ENCODE assay signal across 36 cellular contexts in the genomic region with DNA sequence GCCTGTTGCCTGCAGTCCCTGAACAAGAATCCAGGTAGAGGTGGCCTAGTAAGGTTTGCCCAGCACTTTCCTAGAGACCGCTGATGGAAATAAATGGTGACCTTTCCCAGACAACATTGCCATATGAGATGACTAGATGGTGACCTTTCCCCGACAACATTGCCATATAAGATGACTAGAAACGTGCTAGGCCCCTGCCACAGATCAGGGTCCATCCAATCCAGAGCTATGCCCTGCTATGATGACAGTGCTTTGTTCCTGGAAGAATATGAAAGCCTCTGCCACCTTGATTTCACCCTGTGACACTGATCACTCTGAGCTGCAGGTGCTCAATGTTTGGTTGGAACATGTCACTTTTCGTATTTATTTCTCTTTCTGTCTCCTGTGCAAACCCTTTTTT.
"Had no signal": no experiment of that assay in that cellular context is flagged by ENCODE, and none has a peak within 500 bp of the region (broad histone marks: within the 10 kb centered on the region; RNA-seq: fewer than 3 reads in every experiment).

No MANE protein-coding gene starts in this region.

- H3K36me3 ChIP-seq: ascending aorta, cardiac muscle cell, WERI-Rb-1 had no signal

- H3K27ac Mint-ChIP-seq: activated CD4-positive, alpha-beta memory T cell treated with anti-CD3 and anti-CD28 coated beads, Interleukin-2, amount 10 ng/mL, durations not matched to agents 7 days and 5 days; activated CD4-positive, alpha-beta T cell treated with anti-CD3 and anti-CD28 coated beads for 36 hours; activated CD4-positive, alpha-beta T cell treated with anti-CD3 and anti-CD28 coated beads, Interleukin-2, amount 10 ng/mL, durations not matched to agents 7 days and 5 days; activated CD8-positive, alpha-beta memory T cell treated with anti-CD3 and anti-CD28 coated beads, Interleukin-2, amount 10 ng/mL, durations not matched to agents 7 days and 5 days; activated CD8-positive, alpha-beta T cell treated with anti-CD3 and anti-CD28 coated beads, Interleukin-2, amount 10 ng/mL, durations not matched to agents 7 days and 5 days; activated naive CD4-positive, alpha-beta T cell treated with anti-CD3 and anti-CD28 coated beads, Interleukin-2, amount 10 ng/mL, durations not matched to agents 7 days and 5 days; activated naive CD4-positive, alpha-beta T cell treated with anti-CD3 and anti-CD28 coated beads, Interleukin-2, amount 50 U/mL, for 24 hours; activated naive CD8-positive, alpha-beta T cell; activated naive CD8-positive, alpha-beta T cell treated with anti-CD3 and anti-CD28 coated beads, Interleukin-2, amount 10 ng/mL, durations not matched to agents 7 days and 5 days; activated naive CD8-positive, alpha-beta T cell treated with anti-CD3 and anti-CD28 coated beads, Interleukin-2, amount 50 U/mL, for 24 hours; activated T-cell treated with anti-CD3 and anti-CD28 coated beads, Interleukin-2, amount 50 U/mL, for 24 hours; activated T-helper 2 cell treated with anti-CD3 and anti-CD28 coated beads, Interferon-gamma antibody, Interleukin-2, Interleukin-4, amounts not matched to agents 10 μg/mL and 5 μg/mL and 100 μg/mL, durations not matched to agents 14 hours and 24 hours and 36 hours; brain; T-helper 17 cell; WTC11 had no signal

- H3K4me3 ChIP-seq: ascending aorta, cardiac muscle cell had no signal

- H3K27ac ChIP-seq: ascending aorta, cardiac muscle cell, WERI-Rb-1 had no signal

- H3K27me3 ChIP-seq: ascending aorta, cardiac muscle cell had no signal

- DNase-seq: activated CD4-positive, alpha-beta memory T cell treated with anti-CD3 and anti-CD28 coated beads, Interleukin-2, amount 10 ng/mL, durations not matched to agents 7 days and 5 days; activated CD4-positive, alpha-beta T cell treated with anti-CD3 and anti-CD28 coated beads for 1 hour; activated CD4-positive, alpha-beta T cell treated with anti-CD3 and anti-CD28 coated beads for 36 hours; activated CD4-positive, alpha-beta T cell treated with anti-CD3 and anti-CD28 coated beads for 48 hours; activated CD4-positive, alpha-beta T cell treated with anti-CD3 and anti-CD28 coated beads, Interleukin-2, amount 10 ng/mL, durations not matched to agents 7 days and 5 days; activated CD4-positive, alpha-beta T cell treated with anti-CD3 and anti-CD28 coated beads, Interleukin-2, amount 50 U/mL, for 48 hours; activated CD4-positive, CD25-positive, alpha-beta regulatory T cell; activated CD8-positive, alpha-beta memory T cell treated with anti-CD3 and anti-CD28 coated beads for 24 hours; activated CD8-positive, alpha-beta memory T cell treated with anti-CD3 and anti-CD28 coated beads, Interleukin-2, amount 10 ng/mL, durations not matched to agents 7 days and 5 days; activated CD8-positive, alpha-beta memory T cell treated with anti-CD3 and anti-CD28 coated beads, Interleukin-2, amount 50 U/mL, for 48 hours; activated CD8-positive, alpha-beta T cell treated with anti-CD3 and anti-CD28 coated beads, Interleukin-2, amount 10 ng/mL, durations not matched to agents 7 days and 5 days; activated effector memory CD4-positive, alpha-beta T cell treated with Interleukin-2 at 50 U/mL for 16 hours; activated gamma-delta T cell; activated naive CD4-positive, alpha-beta T cell treated with anti-CD3 and anti-CD28 coated beads, Interleukin-2, amount 10 ng/mL, durations not matched to agents 7 days and 5 days; activated naive CD4-positive, alpha-beta T cell treated with Interleukin-2 at 50 U/mL for 16 hours; activated naive CD8-positive, alpha-beta T cell treated with anti-CD3 and anti-CD28 coated beads, Interleukin-2, amount 10 ng/mL, durations not matched to agents 7 days and 5 days; activated naive CD8-positive, alpha-beta T cell treated with anti-CD3 and anti-CD28 coated beads, Interleukin-2, amount 50 U/mL, for 24 hours; activated T-cell treated with anti-CD3 and anti-CD28 coated beads, Interleukin-2, amount 50 U/mL, for 24 hours; activated T-cell treated with anti-CD3 and anti-CD28 coated beads, Interleukin-2, amount 50 U/mL, for 48 hours; amygdala; anterior cingulate cortex; caudate nucleus; cerebellar nuclear complex; T-helper 17 cell; T1000 had no signal

- H3K4me1 ChIP-seq: ascending aorta had no signal

- H3K9me3 Mint-ChIP-seq: activated CD4-positive, alpha-beta T cell treated with anti-CD3 and anti-CD28 coated beads, Interleukin-2, amount 10 ng/mL, durations not matched to agents 7 days and 5 days; activated naive CD4-positive, alpha-beta T cell treated with anti-CD3 and anti-CD28 coated beads, Interleukin-2, amount 10 ng/mL, durations not matched to agents 7 days and 5 days; activated naive CD4-positive, alpha-beta T cell treated with anti-CD3 and anti-CD28 coated beads, Interleukin-2, amount 50 U/mL, for 24 hours; activated naive CD8-positive, alpha-beta T cell treated with anti-CD3 and anti-CD28 coated beads, Interleukin-2, amount 10 ng/mL, durations not matched to agents 7 days and 5 days; activated naive CD8-positive, alpha-beta T cell treated with anti-CD3 and anti-CD28 coated beads, Interleukin-2, amount 50 U/mL, for 24 hours; activated T-cell treated with anti-CD3 and anti-CD28 coated beads, Interleukin-2, amount 50 U/mL, for 24 hours; activated T-helper 2 cell treated with anti-CD3 and anti-CD28 coated beads, Interferon-gamma antibody, Interleukin-2, Interleukin-4, amounts not matched to agents 10 μg/mL and 5 μg/mL and 100 μg/mL, durations not matched to agents 14 hours and 24 hours and 36 hours; brain had no signal

- ATAC-seq: activated CD4-positive, alpha-beta T cell treated with anti-CD3 and anti-CD28 coated beads for 36 hours; activated CD4-positive, CD25-positive, alpha-beta regulatory T cell treated with anti-CD3 and anti-CD28 coated beads, Interleukin-2, amount 50 U/mL, for 24 hours; activated CD8-positive, alpha-beta memory T cell treated with anti-CD3 and anti-CD28 coated beads, Interleukin-2, amount 10 ng/mL, durations not matched to agents 7 days and 5 days; activated CD8-positive, alpha-beta T cell treated with anti-CD3 and anti-CD28 coated beads, Interleukin-2, amount 10 ng/mL, durations not matched to agents 7 days and 5 days; activated naive CD8-positive, alpha-beta T cell treated with anti-CD3 and anti-CD28 coated beads, Interleukin-2, amount 50 U/mL, for 24 hours; T-helper 17 cell had no signal

- H3K4me1 Mint-ChIP-seq: activated CD4-positive, alpha-beta memory T cell treated with anti-CD3 and anti-CD28 coated beads, Interleukin-2, amount 10 ng/mL, durations not matched to agents 7 days and 5 days; activated CD4-positive, alpha-beta T cell treated with anti-CD3 and anti-CD28 coated beads for 36 hours; activated CD4-positive, alpha-beta T cell treated with anti-CD3 and anti-CD28 coated beads, Interleukin-2, amount 10 ng/mL, durations not matched to agents 7 days and 5 days; activated CD8-positive, alpha-beta memory T cell treated with anti-CD3 and anti-CD28 coated beads, Interleukin-2, amount 10 ng/mL, durations not matched to agents 7 days and 5 days; activated naive CD4-positive, alpha-beta T cell treated with anti-CD3 and anti-CD28 coated beads, Interleukin-2, amount 10 ng/mL, durations not matched to agents 7 days and 5 days; activated naive CD4-positive, alpha-beta T cell treated with anti-CD3 and anti-CD28 coated beads, Interleukin-2, amount 50 U/mL, for 24 hours; activated naive CD8-positive, alpha-beta T cell treated with anti-CD3 and anti-CD28 coated beads, Interleukin-2, amount 10 ng/mL, durations not matched to agents 7 days and 5 days; activated naive CD8-positive, alpha-beta T cell treated with anti-CD3 and anti-CD28 coated beads, Interleukin-2, amount 50 U/mL, for 24 hours; central memory CD8-positive, alpha-beta T cell; T-helper 17 cell had no signal

- H3K36me3 Mint-ChIP-seq: activated CD8-positive, alpha-beta memory T cell treated with anti-CD3 and anti-CD28 coated beads, Interleukin-2, amount 10 ng/mL, durations not matched to agents 7 days and 5 days; activated naive CD4-positive, alpha-beta T cell treated with anti-CD3 and anti-CD28 coated beads, Interleukin-2, amount 10 ng/mL, durations not matched to agents 7 days and 5 days; activated naive CD4-positive, alpha-beta T cell treated with anti-CD3 and anti-CD28 coated beads, Interleukin-2, amount 50 U/mL, for 24 hours; activated naive CD8-positive, alpha-beta T cell; activated naive CD8-positive, alpha-beta T cell treated with anti-CD3 and anti-CD28 coated beads, Interleukin-2, amount 10 ng/mL, durations not matched to agents 7 days and 5 days; brain had no signal

- H3K4me3 Mint-ChIP-seq: activated CD4-positive, alpha-beta memory T cell treated with anti-CD3 and anti-CD28 coated beads, Interleukin-2, amount 10 ng/mL, durations not matched to agents 7 days and 5 days; activated CD4-positive, alpha-beta T cell treated with anti-CD3 and anti-CD28 coated beads for 36 hours; activated CD4-positive, alpha-beta T cell treated with anti-CD3 and anti-CD28 coated beads, Interleukin-2, amount 10 ng/mL, durations not matched to agents 7 days and 5 days; activated CD8-positive, alpha-beta memory T cell treated with anti-CD3 and anti-CD28 coated beads, Interleukin-2, amount 10 ng/mL, durations not matched to agents 7 days and 5 days; activated CD8-positive, alpha-beta T cell treated with anti-CD3 and anti-CD28 coated beads, Interleukin-2, amount 10 ng/mL, durations not matched to agents 7 days and 5 days; activated naive CD4-positive, alpha-beta T cell treated with anti-CD3 and anti-CD28 coated beads, Interleukin-2, amount 10 ng/mL, durations not matched to agents 7 days and 5 days; activated naive CD4-positive, alpha-beta T cell treated with anti-CD3 and anti-CD28 coated beads, Interleukin-2, amount 50 U/mL, for 24 hours; activated naive CD8-positive, alpha-beta T cell; activated naive CD8-positive, alpha-beta T cell treated with anti-CD3 and anti-CD28 coated beads, Interleukin-2, amount 10 ng/mL, durations not matched to agents 7 days and 5 days; activated naive CD8-positive, alpha-beta T cell treated with anti-CD3 and anti-CD28 coated beads, Interleukin-2, amount 50 U/mL, for 24 hours; activated T-cell treated with anti-CD3 and anti-CD28 coated beads, Interleukin-2, amount 50 U/mL, for 24 hours; brain; central memory CD8-positive, alpha-beta T cell; T-helper 17 cell; WTC11 had no signal

- H3K9me3 ChIP-seq: ascending aorta had no signal

- H3K27me3 Mint-ChIP-seq: activated CD4-positive, alpha-beta memory T cell treated with anti-CD3 and anti-CD28 coated beads, Interleukin-2, amount 10 ng/mL, durations not matched to agents 7 days and 5 days; activated CD4-positive, alpha-beta T cell treated with anti-CD3 and anti-CD28 coated beads, Interleukin-2, amount 10 ng/mL, durations not matched to agents 7 days and 5 days; activated CD8-positive, alpha-beta memory T cell treated with anti-CD3 and anti-CD28 coated beads, Interleukin-2, amount 10 ng/mL, durations not matched to agents 7 days and 5 days; activated naive CD4-positive, alpha-beta T cell treated with anti-CD3 and anti-CD28 coated beads, Interleukin-2, amount 10 ng/mL, durations not matched to agents 7 days and 5 days; activated naive CD4-positive, alpha-beta T cell treated with anti-CD3 and anti-CD28 coated beads, Interleukin-2, amount 50 U/mL, for 24 hours; activated naive CD8-positive, alpha-beta T cell treated with anti-CD3 and anti-CD28 coated beads, Interleukin-2, amount 10 ng/mL, durations not matched to agents 7 days and 5 days; activated naive CD8-positive, alpha-beta T cell treated with anti-CD3 and anti-CD28 coated beads, Interleukin-2, amount 50 U/mL, for 24 hours; activated T-cell treated with anti-CD3 and anti-CD28 coated beads, Interleukin-2, amount 50 U/mL, for 24 hours; brain; central memory CD8-positive, alpha-beta T cell; T-helper 17 cell had no signal

- FAIRE-seq: bronchial epithelial cell had no signal
